Comparison of ENCODE assay signal across 17 cellular contexts in the genomic region with DNA sequence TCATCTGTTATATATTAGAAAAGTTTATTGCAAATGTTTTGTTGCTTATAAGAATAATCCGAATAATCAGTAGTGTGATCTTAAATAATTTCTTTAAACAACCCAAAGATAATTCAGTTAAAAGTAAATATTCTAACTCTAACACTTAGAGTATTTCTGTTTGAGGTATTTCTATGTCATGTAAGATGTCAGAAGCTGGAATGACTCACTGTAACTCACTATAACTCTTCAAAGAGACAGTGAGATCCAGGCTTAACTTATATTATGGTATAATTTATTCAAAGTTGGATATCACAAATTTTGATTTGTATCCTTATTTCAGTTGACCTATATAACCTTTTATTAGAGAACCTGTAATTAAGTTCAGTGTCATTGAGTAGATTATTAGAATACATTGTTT. TPM values are rescaled to one million over a fixed set of nuclear protein-coding genes. Genes with fewer than 3 reads are reported as not detected.
A peak's percentile ranks its signal among the peaks of the same experiment; 100 is the strongest.
DNase-seq lines count a peak whose midpoint lies in the region; ATAC-seq, FAIRE-seq and TF ChIP-seq lines count a peak whose summit lies in the region.
"Had no signal": no experiment of that assay in that cellular context is flagged by ENCODE, and none has a peak within 500 bp of the region (broad histone marks: within the 10 kb centered on the region; RNA-seq: fewer than 3 reads in every experiment).

No MANE protein-coding gene starts in this region.

- H3K27ac ChIP-seq in astrocyte (ENCODE audit: low read depth, low read length) = no peak overlapping the region
- H3K27ac ChIP-seq in foreskin keratinocyte = peak overlapping the region; percentile 2
- no peak overlapping the region for H3K27ac ChIP-seq in left ventricle myocardium inferior (replicated peaks)
- H3K27ac ChIP-seq: A549, C4-2B had no signal

- H2AFZ ChIP-seq in astrocyte (ENCODE audit: low read depth, low read length) = no peak overlapping the region

- H3K27ac Mint-ChIP-seq in stimulated activated naive CD8-positive, alpha-beta T cell treated with anti-CD3 and anti-CD28 coated beads, Interleukin-15, amount 100 ng/mL, for 72 hours = no peak overlapping the region
- H3K27ac Mint-ChIP-seq in astrocyte (ENCODE audit: unreplicated experiment) = no peak overlapping the region

- H3K4me3 ChIP-seq in astrocyte (ENCODE audit: insufficient read depth, low read depth, low read length) = no peak overlapping the region
- H3K4me3 ChIP-seq in left ventricle myocardium inferior = no peak overlapping the region
- H3K4me3 ChIP-seq in HAP-1 = no peak overlapping the region
- H3K4me3 ChIP-seq: A549 had no signal

- peak; percentile 51 for ATAC-seq in stimulated activated naive CD8-positive, alpha-beta T cell treated with anti-CD3 and anti-CD28 coated beads, Interleukin-15, amount 100 ng/mL, for 72 hours
- no peak for ATAC-seq in stimulated activated naive CD8-positive, alpha-beta T cell treated with anti-CD3 and anti-CD28 coated beads, Interleukin-15, Interleukin-2, amounts not matched to agents 100 U/mL and 50 U/mL, for 24 hours
- peak; percentile 49 for ATAC-seq in foreskin keratinocyte
- ATAC-seq in GM19035 (IDR thresholded peaks at IDR 0.05; ENCODE audit: unreplicated experiment) = no peak
- ATAC-seq: A549 had no signal

- peaks cover 38% of the 10 kb centered on the region for H3K4me1 Mint-ChIP-seq in stimulated activated naive CD8-positive, alpha-beta T cell treated with anti-CD3 and anti-CD28 coated beads, Interleukin-15, amount 100 ng/mL, for 72 hours
- peaks cover 14% of the 10 kb centered on the region for H3K4me1 Mint-ChIP-seq in astrocyte (ENCODE audit: low read depth, unreplicated experiment)

- peaks cover 13% of the 10 kb centered on the region for H4K20me1 ChIP-seq in astrocyte (ENCODE audit: insufficient read depth, low read length)

- no peak for FAIRE-seq in astrocyte (lab: Jason Lieb, UNC)
- FAIRE-seq: A549 had no signal

- H3K9me3 ChIP-seq in astrocyte (ENCODE audit: insufficient read depth, low read depth, low read length) (no peaks in the 10 kb centered on the region), left ventricle myocardium inferior (replicated peaks) (no peaks in the 10 kb centered on the region), HAP-1 (no peaks in the 10 kb centered on the region)
- H3K9me3 ChIP-seq: A549 had no signal

- no peaks in the 10 kb centered on the region for H3K9me3 Mint-ChIP-seq in stimulated activated naive CD8-positive, alpha-beta T cell treated with anti-CD3 and anti-CD28 coated beads, Interleukin-15, amount 100 ng/mL, for 72 hours
- H3K9me3 Mint-ChIP-seq in astrocyte (ENCODE audit: unreplicated experiment) = no peaks in the 10 kb centered on the region

- H3K27me3 Mint-ChIP-seq in stimulated activated naive CD8-positive, alpha-beta T cell treated with anti-CD3 and anti-CD28 coated beads, Interleukin-15, amount 100 ng/mL, for 72 hours = no peaks in the 10 kb centered on the region
- H3K27me3 Mint-ChIP-seq in astrocyte (ENCODE audit: low read depth, unreplicated experiment) = no peaks in the 10 kb centered on the region

- intact Hi-C loops in left ventricle myocardium inferior (cut with micrococcal nuclease) = no loop called here

- H3K9ac ChIP-seq in astrocyte (ENCODE audit: low read length) = no peak overlapping the region

- H3K4me3 Mint-ChIP-seq in stimulated activated naive CD8-positive, alpha-beta T cell treated with anti-CD3 and anti-CD28 coated beads, Interleukin-15, amount 100 ng/mL, for 72 hours = no peak overlapping the region
- no peak overlapping the region for H3K4me3 Mint-ChIP-seq in astrocyte (ENCODE audit: unreplicated experiment)

- in situ Hi-C loops in HAP-1 (cut with MboI; ENCODE audit: low sequenced_read_pairs) = no loop called here

- no peaks in the 10 kb centered on the region for H3K36me3 Mint-ChIP-seq in astrocyte (ENCODE audit: low read depth, unreplicated experiment)

- H3K27me3 ChIP-seq in astrocyte (ENCODE audit: insufficient read depth, low read length) (no peaks in the 10 kb centered on the region), foreskin keratinocyte (no peaks in the 10 kb centered on the region), left ventricle myocardium inferior (ENCODE audit: low read depth) (no peaks in the 10 kb centered on the region), HAP-1 (ENCODE audit: low read depth) (no peaks in the 10 kb centered on the region)

- H3K36me3 ChIP-seq in astrocyte (ENCODE audit: insufficient read depth, low read length) (no peaks in the 10 kb centered on the region), left ventricle myocardium inferior (no peaks in the 10 kb centered on the region), HAP-1 (replicated peaks) (0 out of 2 replicates have a peak, but pooled peaks cover 3% of the 10 kb centered on the region)

- TF ChIP-seq CTCF in astrocyte (IDR thresholded peaks at IDR 0.05; ENCODE audit: insufficient read depth, low read depth, low read length) = no peak
- TF ChIP-seq CTCF in foreskin keratinocyte (conservative IDR thresholded peaks at IDR 0.05) = no peak
- no peak for TF ChIP-seq CTCF in left ventricle myocardium inferior (IDR thresholded peaks at IDR 0.05; ENCODE audit: borderline replicate concordance)

- peaks cover 87% of the 10 kb centered on the region for H3K79me2 ChIP-seq in astrocyte (ENCODE audit: insufficient read depth, low read length)

- DNase-seq in stimulated activated naive CD8-positive, alpha-beta T cell treated with anti-CD3 and anti-CD28 coated beads, Interleukin-15, amount 100 ng/mL, for 72 hours = no peak
- DNase-seq in stimulated activated naive CD8-positive, alpha-beta T cell treated with anti-CD3 and anti-CD28 coated beads, Interleukin-15, Interleukin-2, amounts not matched to agents 100 U/mL and 50 U/mL, for 24 hours = no peak
- DNase-seq in astrocyte (ENCODE audit: low read depth) = peak; percentile 8
- DNase-seq in foreskin keratinocyte = no peak
- DNase-seq in left ventricle myocardium inferior = no peak
- no peak for DNase-seq in HAP-1 (ENCODE audit: low spot score in 2 of 2)
- DNase-seq in ureter (ENCODE audit: low spot score) = no peak
- DNase-seq: DND-41; H7; NCI-H1417 treated with DMSO at 0.1 percent for 48 hours; NCI-H1930; NCI-H446 treated with DMSO at 0.1 percent for 48 hours; NK-92 treated with Interleukin-12 subunit alpha and Interleukin-12 subunit beta, amount 100 ng/mL, for 24 hours; SIG-M5 had no signal

- H3K4me2 ChIP-seq in astrocyte (ENCODE audit: low read length) = no peak overlapping the region
- H3K4me2 ChIP-seq: A549 had no signal

- H3K4me1 ChIP-seq in astrocyte (ENCODE audit: insufficient read depth, low read length) = peaks cover 2% of the 10 kb centered on the region
- H3K4me1 ChIP-seq in foreskin keratinocyte = no peaks in the 10 kb centered on the region
- peaks cover 56% of the 10 kb centered on the region for H3K4me1 ChIP-seq in left ventricle myocardium inferior
- H3K4me1 ChIP-seq in HAP-1 = peaks cover 13% of the 10 kb centered on the region

RNA-seq across cellular contexts. Expression of a gene that starts 6.9 kb away (rescaled TPM):
- 52.8 and 53.6 TPM in 2 replicates for total RNA-seq in astrocyte
- total RNA-seq in foreskin keratinocyte = 8.9 and 11.2 TPM in 2 replicates
- 3.8 and 6.2 TPM in 2 replicates for polyA plus RNA-seq in foreskin keratinocyte
- 21.9 TPM for total RNA-seq in left ventricle myocardium inferior
- 82.4 TPM for total RNA-seq in ureter

RNA-seq across cellular contexts. Expression of a gene that starts 7.3 kb away (rescaled TPM):
- total RNA-seq in astrocyte (39.3 and 43.8 TPM in 2 replicates), foreskin keratinocyte (26.8 and 26.9 TPM in 2 replicates), left ventricle myocardium inferior (45.8 TPM), ureter (47.6 TPM)
- polyA plus RNA-seq in foreskin keratinocyte = 11.2 and 14.4 TPM in 2 replicates

Comparison
In these comparisons a context has a peak if more than half of its experiments do, and no peak if none do; other contexts are left out.
1. ATAC-seq: peak in stimulated activated naive CD8-positive, alpha-beta T cell treated with anti-CD3 and anti-CD28 coated beads, Interleukin-15, amount 100 ng/mL, for 72 hours (single experiment) and foreskin keratinocyte (single experiment); none in stimulated activated naive CD8-positive, alpha-beta T cell treated with anti-CD3 and anti-CD28 coated beads, Interleukin-15, Interleukin-2, amounts not matched to agents 100 U/mL and 50 U/mL, for 24 hours (single experiment) and GM19035 (single experiment).